8 cellular contexts compared by ENCODE assay signal in the genomic region with DNA sequence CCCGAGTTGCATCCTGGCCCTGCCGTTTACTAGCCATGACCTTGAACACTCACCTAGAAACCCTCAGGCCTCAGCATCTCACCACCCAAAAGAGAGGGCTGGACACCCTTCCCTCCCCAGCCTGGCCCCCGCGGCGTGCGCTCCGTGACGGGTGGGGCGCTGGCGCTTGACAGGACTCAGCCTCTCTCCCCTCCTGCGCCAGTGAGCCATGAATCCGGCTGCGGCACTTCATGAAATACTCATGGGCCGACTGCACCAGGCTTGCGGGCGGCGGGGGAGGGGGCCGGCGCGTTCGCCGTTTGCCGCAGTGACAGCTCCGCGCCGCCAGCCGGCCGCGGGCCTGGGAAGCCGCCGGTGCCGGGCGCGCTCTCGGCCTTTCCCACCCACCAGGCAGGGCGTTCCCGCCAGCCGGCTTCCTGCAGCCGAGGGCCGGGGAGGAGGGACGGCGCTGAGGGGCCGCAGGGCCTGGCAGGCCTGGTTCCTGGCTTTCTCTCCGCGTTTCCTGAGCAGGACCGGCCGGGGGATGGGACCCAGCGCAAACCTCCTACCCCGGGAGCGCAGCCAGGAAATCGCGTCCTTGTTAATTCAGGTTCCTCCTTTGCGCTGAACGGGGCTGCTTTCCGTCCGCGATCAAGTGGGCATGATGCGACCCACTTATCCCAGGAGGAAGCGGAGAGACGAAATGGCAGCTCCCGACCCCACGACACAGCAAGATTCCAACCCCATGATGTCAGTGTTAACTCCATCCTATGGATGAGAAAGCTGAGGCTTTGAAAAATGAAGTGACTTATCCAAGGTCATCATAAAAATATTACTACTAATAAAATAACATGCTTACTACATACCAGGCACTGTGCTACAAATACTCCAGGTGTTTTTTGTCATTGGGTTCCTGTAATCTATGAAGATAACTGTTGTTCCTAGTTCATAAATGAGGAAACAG. TPM values are rescaled to one million over a fixed set of nuclear protein-coding genes. Genes with fewer than 3 reads are reported as not detected.
DNase-seq lines count a peak whose midpoint lies in the region; ATAC-seq and TF ChIP-seq lines count a peak whose summit lies in the region.

No MANE protein-coding gene starts in this region.

- no peak overlapping the region for H3K23ac ChIP-seq in trophoblast cell (ENCODE audit: low read length)

- intact Hi-C loops in adrenal gland (cut with DNase I) = no loop called here
- intact Hi-C loops in heart right ventricle (cut with DNase I) = loop anchor here in 2 of 10 donors (1.0 to 2.0 kb wide), 2 partner anchors 9 to 77 kb away; partner anchors contain the start of gene LUZP1 (in 1 of the 2)

- TF ChIP-seq CTCF in BJ (IDR thresholded peaks at IDR 0.05; ENCODE audit: insufficient read depth, low read depth, low read length) (no peak), adrenal gland (IDR thresholded peaks at IDR 0.05) (peak in 4 of 6 experiments; percentile 7 to 61 (median 38)), heart right ventricle (IDR thresholded peaks at IDR 0.05) (peak in 5 of 9 donors; percentile 7 to 47 (median 38))

- peak overlapping the region; percentile 71 for H3K18ac ChIP-seq in trophoblast cell (ENCODE audit: low read length)

- peak overlapping the region; percentile 75 for H2AFZ ChIP-seq in trophoblast cell (ENCODE audit: insufficient read depth, low read length, poor library complexity)

- peak overlapping the region; percentile 77 for H3K4me2 ChIP-seq in trophoblast cell (ENCODE audit: low read length)

- H3K27ac ChIP-seq in HUES6 (ENCODE audit: low read depth, low read length) (no peak overlapping the region), adrenal gland (peak overlapping the region; percentile 63 to 96 (median 82)), heart right ventricle (peak overlapping the region; percentile 86 to 98 (median 92)), trophoblast cell (ENCODE audit: low read depth, low read length) (peak overlapping the region; percentile 51)

- 0 to 1% (median 1%) methylated on average over 15 to 62 of the region's 62 CpGs for WGBS in adrenal gland, 4 donors
- WGBS in heart right ventricle, 2 donors = 1% methylated on average over 62 of the region's 62 CpGs
- no CpG with 5 or more reads among the region's 62 CpGs for WGBS in trophoblast cell (ENCODE audit: extremely low coverage, insufficient coverage, insufficient read length)

- peaks cover 11% of the 10 kb centered on the region; the same call in 1 of the 2 replicates for H3K4me1 ChIP-seq in HUES6 (ENCODE audit: control insufficient read depth, insufficient read depth, low read length)
- peaks cover 8 to 21% of the 10 kb centered on the region in 2 donors for H3K4me1 ChIP-seq in adrenal gland (replicated peaks in 1 of 2)
- peaks cover 0 to 38% (median 24%) of the 10 kb centered on the region in 9 donors for H3K4me1 ChIP-seq in heart right ventricle
- H3K4me1 ChIP-seq in trophoblast cell (ENCODE audit: control insufficient read depth in 1 of 2, insufficient read depth in 2 of 2, low read length in 2 of 2) = peaks cover 0 to 6% of the 10 kb centered on the region in 2 experiments

- H3K4ac ChIP-seq in trophoblast cell (ENCODE audit: low read depth, low read length) = peak overlapping the region; percentile 10

- ATAC-seq in GM19043 (IDR thresholded peaks at IDR 0.05; ENCODE audit: low read depth, unreplicated experiment) = peak; percentile 84
- peak; percentile 92 to 98 (median 96) for ATAC-seq in heart right ventricle
- no peak for ATAC-seq in GM21526 (IDR thresholded peaks at IDR 0.05; ENCODE audit: low FRiP score, unreplicated experiment)

- H3K4me3 ChIP-seq in BJ (ENCODE audit: low read depth, low read length) = peak overlapping the region; percentile 47
- H3K4me3 ChIP-seq in HUES6 (ENCODE audit: low read depth, low read length) = peak overlapping the region; percentile 58
- peak overlapping the region in 2 of 4 donors; percentile 31 to 77 for H3K4me3 ChIP-seq in adrenal gland
- H3K4me3 ChIP-seq in heart right ventricle = peak overlapping the region; percentile 29 to 73 (median 61)
- peak overlapping the region; percentile 61 for H3K4me3 ChIP-seq in trophoblast cell (ENCODE audit: low read depth, low read length)

- H2BK5ac ChIP-seq in trophoblast cell (ENCODE audit: low read depth, low read length, poor library complexity) = peak overlapping the region; percentile 24

- peak overlapping the region; percentile 3 for H4K12ac ChIP-seq in trophoblast cell (ENCODE audit: low read depth, low read length)

- CTCF ChIA-PET in BJ (lab: Yijun Ruan, JAX) = interaction anchor here (1.0 to 12.5 kb wide), 4 partner anchors 10 to 201 kb away, joined by 3 to 412 read pairs (median 4); no protein-coding TSS in a partner anchor

- peak overlapping the region; percentile 21 for H2BK12ac ChIP-seq in trophoblast cell (ENCODE audit: low read length)

- peak overlapping the region; percentile 40 for H4K8ac ChIP-seq in trophoblast cell (ENCODE audit: low read depth, low read length)

- peak overlapping the region; percentile 21 for H2BK120ac ChIP-seq in trophoblast cell (ENCODE audit: insufficient read depth, low read length, poor library complexity)

- H3K27me3 ChIP-seq in BJ (ENCODE audit: control insufficient read depth, insufficient read depth, low read length) (no peaks in the 10 kb centered on the region), HUES6 (ENCODE audit: control insufficient read depth, insufficient read depth, low read length) (peaks cover 39% of the 10 kb centered on the region), adrenal gland (no peaks in the 10 kb centered on the region), heart right ventricle (peaks cover 0 to 8% (median 0%) of the 10 kb centered on the region in 7 donors), trophoblast cell (ENCODE audit: insufficient read depth, low read length) (no peaks in the 10 kb centered on the region)

- peak overlapping the region; percentile 24 for H3K14ac ChIP-seq in trophoblast cell (ENCODE audit: low read length)

- no peaks in the 10 kb centered on the region for H3K36me3 ChIP-seq in BJ (ENCODE audit: control insufficient read depth, insufficient read depth, low read length)
- H3K36me3 ChIP-seq in HUES6 (ENCODE audit: control insufficient read depth, insufficient read depth, low read length) = no peaks in the 10 kb centered on the region
- no peaks in the 10 kb centered on the region for H3K36me3 ChIP-seq in adrenal gland (replicated peaks in 1 of 2)
- H3K36me3 ChIP-seq in heart right ventricle = no peaks in the 10 kb centered on the region
- no peaks in the 10 kb centered on the region for H3K36me3 ChIP-seq in trophoblast cell (ENCODE audit: control insufficient read depth in 1 of 2, insufficient read depth in 2 of 2, low read length in 2 of 2)

- DNase-seq in BJ (ENCODE audit: low read depth) = no peak
- peak; percentile 53 for DNase-seq in SW480 (ENCODE audit: low spot score)
- DNase-seq in adrenal gland = peak; percentile 77 to 93 (median 88)
- DNase-seq in heart right ventricle = peak; percentile 89 to 91
- peak; percentile 52 to 72 for DNase-seq in trophoblast cell

- H3K79me2 ChIP-seq in trophoblast cell (ENCODE audit: control insufficient read depth, insufficient read depth, low read length, poor library complexity) = no peaks in the 10 kb centered on the region

- POLR2A ChIA-PET in BJ (lab: Charles Lee) = no interaction called here

- H3K9me3 ChIP-seq in HUES6 (ENCODE audit: control insufficient read depth, insufficient read depth, low read depth, low read length) = no peaks in the 10 kb centered on the region
- H3K9me3 ChIP-seq in adrenal gland (replicated peaks in 1 of 3) = no peaks in the 10 kb centered on the region
- H3K9me3 ChIP-seq in heart right ventricle = no peaks in the 10 kb centered on the region
- no peaks in the 10 kb centered on the region for H3K9me3 ChIP-seq in trophoblast cell (ENCODE audit: insufficient read depth, low read depth, low read length)

- H4K91ac ChIP-seq in trophoblast cell (ENCODE audit: low read depth, low read length) = peak overlapping the region; percentile 51

- H2AK5ac ChIP-seq in trophoblast cell (ENCODE audit: low read length) = no peak overlapping the region

- TF ChIP-seq POLR2A in adrenal gland (IDR thresholded peaks at IDR 0.05) = peak; percentile 30 to 63

- H3K9ac ChIP-seq in HUES6 (ENCODE audit: low read length) = peak overlapping the region; percentile 73
- H3K9ac ChIP-seq in trophoblast cell (ENCODE audit: low read length) = peak overlapping the region; percentile 66

- H3K79me1 ChIP-seq in trophoblast cell (ENCODE audit: low read length) = peaks cover 7% of the 10 kb centered on the region

RNA-seq across cellular contexts. Expression of gene LUZP1, which starts 9.1 kb away (rescaled TPM):
- polyA plus RNA-seq in BJ (2011; rRNA removed) (22.0 and 24.5 TPM in 2 replicates), adrenal gland (10 to 100 TPM in 1 of 3 donors, 1 to 10 TPM in 2; 7.1 to 25.8 (median 9.7) TPM), heart right ventricle (1 to 10 TPM; 6.4 to 7.7 TPM)
- 26.9 and 35.1 TPM in 2 replicates for polyA minus RNA-seq in BJ (2011; rRNA and poly(A)+ RNA removed)
- total RNA-seq in adrenal gland (10 to 100 TPM; 16.2 to 65.3 (median 30.1) TPM), heart right ventricle (10 to 100 TPM; 26.3 to 40.1 (median 32.2) TPM)
- polyA plus RNA-seq in trophoblast cell (2013) = 38.6 TPM in 2 replicates

RNA-seq across cellular contexts. Expression of gene HTR1D, which starts 39.6 kb away (rescaled TPM):
- polyA plus RNA-seq in BJ (2011; rRNA removed) = 0.06 and 0.07 TPM in 2 replicates
- 0.10 and 0.14 TPM in 2 replicates for polyA minus RNA-seq in BJ (2011; rRNA and poly(A)+ RNA removed)
- total RNA-seq in adrenal gland = not detected
- polyA plus RNA-seq in adrenal gland = under 1 TPM in 1 of 3 donors, not detected in 2; 0.03 TPM
- total RNA-seq in heart right ventricle = not detected
- under 1 TPM; 0.01 to 0.07 TPM for polyA plus RNA-seq in heart right ventricle
- 3.1 and 3.7 TPM in 2 replicates for polyA plus RNA-seq in trophoblast cell (2013)
